ENCODE assay signal across 9 cellular contexts in the genomic region with DNA sequence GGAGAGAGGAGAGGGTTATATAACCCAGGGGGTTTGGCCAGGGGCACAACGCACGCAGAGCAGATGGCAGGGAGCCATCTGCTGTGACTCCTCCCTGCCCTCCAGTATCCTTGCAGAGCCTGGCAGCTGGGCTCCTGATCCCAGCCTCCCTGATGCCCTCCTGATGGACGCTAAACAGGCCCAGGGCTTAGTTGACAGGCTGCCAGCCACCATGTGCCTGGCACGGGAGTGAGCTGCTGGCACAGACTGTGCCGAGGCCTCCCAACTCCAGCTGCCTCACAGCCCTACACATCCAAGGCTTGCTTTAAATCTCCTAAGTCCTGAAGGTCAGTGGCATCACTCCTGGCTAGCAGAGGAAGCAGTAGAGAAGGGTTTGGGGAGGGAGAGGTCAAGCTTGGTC. TPM values are rescaled to one million over a fixed set of nuclear protein-coding genes. Genes with fewer than 3 reads are reported as not detected.
DNase-seq lines count a peak whose midpoint lies in the region; ATAC-seq, FAIRE-seq and TF ChIP-seq lines count a peak whose summit lies in the region.
"Had no signal": no experiment of that assay in that cellular context is flagged by ENCODE, and none has a peak within 500 bp of the region (broad histone marks: within the 10 kb centered on the region; RNA-seq: fewer than 3 reads in every experiment).

No MANE protein-coding gene starts in this region.

- no peak for FAIRE-seq in D721Med (lab: Jason Lieb, UNC)

- peaks cover 25% of the 10 kb centered on the region for H3K36me3 Mint-ChIP-seq in mesothelial cell of epicardium

- no peak overlapping the region for H3K9ac ChIP-seq in mammary epithelial cell (ENCODE audit: insufficient read depth, low read length)

- TF ChIP-seq CTCF in mammary epithelial cell (conservative IDR thresholded peaks at IDR 0.05 in 1 of 2, IDR thresholded peaks at IDR 0.05 in 1 of 2; ENCODE audit: extremely low read depth in 1 of 2, insufficient read depth in 1 of 2, low read depth in 1 of 2, low read length in 2 of 2) (no peak), mesothelial cell of epicardium (IDR thresholded peaks at IDR 0.05; ENCODE audit: unreplicated experiment) (no peak), upper lobe of left lung (IDR thresholded peaks at IDR 0.05) (no peak), D721Med (IDR thresholded peaks at IDR 0.05; ENCODE audit: insufficient read depth, missing control alignments) (no peak)

- H3K4me1 Mint-ChIP-seq in mesothelial cell of epicardium = peaks cover 25% of the 10 kb centered on the region

- intact Hi-C loops in mammary epithelial cell (cut with micrococcal nuclease) = no loop called here

- DNase-seq in Ammon's horn (ENCODE audit: low spot score) (peak; percentile 76), NCI-H1105 treated with DMSO at 0.1 percent for 48 hours (lab: John Stamatoyannopoulos, UW) (peak; percentile 52), mammary epithelial cell (no peak), mesothelial cell of epicardium (ENCODE audit: low spot score in 2 of 2, unreplicated experiment in 2 of 2) (no peak), upper lobe of left lung (no peak), D721Med (ENCODE audit: insufficient read length, low spot score) (no peak)
- no peak for DNase-seq in central memory CD4-positive, alpha-beta T cell

- 55% methylated on average over 4 of the region's 5 CpGs for WGBS in mammary epithelial cell (ENCODE audit: low coverage, missing lambda C conversion rate)
- 32% methylated on average over 5 of the region's 5 CpGs; no CpG with 5 or more reads in 1 of the 2 donors for WGBS in upper lobe of left lung, 2 donors

- H3K4me1 ChIP-seq in mammary epithelial cell (ENCODE audit: insufficient read depth, low read length) (peaks cover 7% of the 10 kb centered on the region), upper lobe of left lung (peaks cover 12 to 26% (median 17%) of the 10 kb centered on the region in 4 donors)

- H3K9me3 Mint-ChIP-seq in mesothelial cell of epicardium = no peaks in the 10 kb centered on the region

- no TSS peak for BruUV-seq in mammary epithelial cell (replicated peaks; lab: Mats Ljungman, UMichigan)

- peak overlapping the region; percentile 22 for H3K27ac Mint-ChIP-seq in mesothelial cell of epicardium

- H2AFZ ChIP-seq in mammary epithelial cell (ENCODE audit: low read depth, low read length) = no peak overlapping the region

- CTCF ChIA-PET in mammary epithelial cell (lab: Charles Lee; ENCODE audit: low non-redundant PET) = interaction anchor here (0.9 kb wide), 1 partner anchor 86 kb away, joined by 3 read pairs; no protein-coding TSS in a partner anchor

- dilution Hi-C loops in mammary epithelial cell (cut with HindIII; ENCODE audit: low sequenced_read_pairs) = no loop called here

- H3K27me3 Mint-ChIP-seq in mesothelial cell of epicardium (ENCODE audit: low read depth) = no peaks in the 10 kb centered on the region

- peaks cover 33% of the 10 kb centered on the region for H3K79me2 ChIP-seq in mammary epithelial cell (ENCODE audit: insufficient read depth, low read length)

- in situ Hi-C loops in mammary epithelial cell (cut with MboI; ENCODE audit: low sequenced_read_pairs in 2 of 2) = no loop called here

- H3K36me3 ChIP-seq in mammary epithelial cell (ENCODE audit: insufficient read depth, low read length) (peaks cover 4% of the 10 kb centered on the region), upper lobe of left lung (peaks cover 4 to 37% (median 29%) of the 10 kb centered on the region in 4 donors)

- no peaks in the 10 kb centered on the region for H4K20me1 ChIP-seq in mammary epithelial cell (ENCODE audit: insufficient read depth, low read length)

- H3K4me2 ChIP-seq in mammary epithelial cell (ENCODE audit: insufficient read depth, low read depth, low read length) = peak overlapping the region; percentile 85

- H3K9me3 ChIP-seq in mammary epithelial cell (replicated peaks; ENCODE audit: insufficient read depth, low read length) (peaks cover 4% of the 10 kb centered on the region), upper lobe of left lung (no peaks in the 10 kb centered on the region)

- H3K27me3 ChIP-seq in mammary epithelial cell (ENCODE audit: insufficient read depth, low read length) (no peaks in the 10 kb centered on the region), upper lobe of left lung (no peaks in the 10 kb centered on the region)
- H3K27me3 ChIP-seq: cardiac muscle cell had no signal

- ATAC-seq in upper lobe of left lung (ENCODE audit: low FRiP score in 2 of 2) (no peak), HG02588 (IDR thresholded peaks at IDR 0.05; ENCODE audit: unreplicated experiment) (no peak)

- H3K4me3 ChIP-seq in mammary epithelial cell (replicated peaks in 1 of 3; ENCODE audit: insufficient read depth in 1 of 3, low read depth in 2 of 3, low read length in 3 of 3) = peak overlapping the region in 1 of 3 experiments; percentile 89
- H3K4me3 ChIP-seq in upper lobe of left lung = peak overlapping the region in 2 of 4 donors; percentile 60 to 75

- H3K27ac ChIP-seq in mammary epithelial cell (ENCODE audit: insufficient read depth, low read depth, low read length) (no peak overlapping the region), upper lobe of left lung (peak overlapping the region; percentile 26 to 95 (median 89))

- H3K4me3 Mint-ChIP-seq in mesothelial cell of epicardium = peak overlapping the region; percentile 90

- TF ChIP-seq EP300 in upper lobe of left lung (IDR thresholded peaks at IDR 0.05) = no peak

- no peak for TF ChIP-seq POLR2A in upper lobe of left lung (IDR thresholded peaks at IDR 0.05)

RNA-seq across cellular contexts. Expression of gene SYDE1, which starts 16.7 kb away (rescaled TPM):
- total RNA-seq in mammary epithelial cell (10 to 100 TPM; 10.7 to 11.0 TPM), mesothelial cell of epicardium (22.3 to 25.1 TPM (median 22.7 TPM) in 3 replicates), upper lobe of left lung (10 to 100 TPM in 5 of 6 donors, 1 to 10 TPM in 1; 7.0 to 28.4 (median 14.2) TPM)
- polyA plus RNA-seq in mammary epithelial cell = 17.3 TPM
- 17.7 TPM for polyA minus RNA-seq in mammary epithelial cell

RNA-seq across cellular contexts. Expression of gene OR1I1, which starts 41.9 kb away (rescaled TPM):
- not detected for total RNA-seq in mammary epithelial cell
- not detected for polyA plus RNA-seq in mammary epithelial cell
- polyA minus RNA-seq in mammary epithelial cell = not detected
- total RNA-seq in mesothelial cell of epicardium = not detected in 3 replicates
- not detected for total RNA-seq in upper lobe of left lung
- total RNA-seq: cardiac muscle cell had no signal
- polyA plus RNA-seq: cardiac muscle cell had no signal

Comparison
In these comparisons a context has a peak if more than half of its experiments do, and no peak if none do; other contexts are left out.
1. DNase-seq: peak in Ammon's horn (single experiment) and NCI-H1105 treated with DMSO at 0.1 percent for 48 hours (single experiment); none in mammary epithelial cell (single experiment), mesothelial cell of epicardium (0 of 2), upper lobe of left lung (0 of 2), central memory CD4-positive, alpha-beta T cell (single experiment) and D721Med (single experiment).